8 cellular contexts compared by ENCODE assay signal in the genomic region with DNA sequence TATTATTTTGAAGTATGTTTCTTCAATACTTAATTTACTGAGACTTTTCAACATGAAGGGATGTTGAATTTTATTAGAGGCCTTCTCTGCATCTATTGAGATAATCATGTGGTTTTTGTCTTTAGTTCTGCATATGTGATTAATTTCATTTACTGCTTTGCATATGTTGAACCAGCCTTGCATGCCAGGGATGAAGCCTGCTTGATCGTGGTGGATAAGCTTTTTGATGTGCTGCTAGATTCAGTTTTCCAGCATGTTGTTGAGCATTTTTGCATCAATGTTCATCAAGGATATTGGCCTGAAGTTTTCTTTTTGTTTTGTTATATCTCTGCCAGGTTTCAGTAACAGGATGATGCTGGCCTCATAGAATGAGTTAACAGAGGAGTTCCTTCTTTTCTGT.
"Had no signal": no experiment of that assay in that cellular context is flagged by ENCODE, and none has a peak within 500 bp of the region (broad histone marks: within the 10 kb centered on the region; RNA-seq: fewer than 3 reads in every experiment).

No MANE protein-coding gene starts in this region.

- ATAC-seq: HepG2 had no signal

- H3K4me2 ChIP-seq: KMS-11 had no signal

- FAIRE-seq: HepG2, HTR-8/SVneo had no signal

- DNase-seq: IMR-90, KBM-7, KG1 had no signal

- H3K27me3 Mint-ChIP-seq: IgD-negative memory B cell had no signal

- H3K9ac ChIP-seq: KMS-11 had no signal

- H3K27ac ChIP-seq: HL-60, KMS-11 had no signal
